1 cellular context compared by ENCODE assay signal in the genomic region with DNA sequence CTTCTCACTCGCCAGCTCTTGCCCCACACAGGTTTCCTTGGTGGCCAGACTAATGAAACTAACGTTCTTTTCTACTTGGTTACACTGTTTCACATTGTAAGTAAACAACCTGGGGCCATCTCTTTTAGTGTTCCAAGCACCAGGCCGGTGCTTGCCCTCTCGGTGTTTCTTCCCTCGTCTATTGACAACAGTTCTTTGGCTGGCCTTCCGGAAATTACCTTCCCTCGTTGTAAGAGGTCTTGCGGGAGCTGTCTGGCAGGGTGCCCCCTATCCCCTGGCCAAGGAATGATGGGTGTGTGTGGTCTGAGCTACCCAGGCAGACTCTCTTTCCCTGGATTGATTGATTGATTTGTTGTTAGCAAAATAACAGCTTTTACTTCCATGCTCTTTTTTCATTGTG.
A peak's percentile ranks its signal among the peaks of the same experiment; 100 is the strongest.
TF ChIP-seq lines count a peak whose summit lies in the region.

No MANE protein-coding gene starts in this region.

TF ChIP-seq in H1, 55 proteins besides CTCF, POLR2A, EP300 and RAD21:
- TF ChIP-seq, protein P1, sequence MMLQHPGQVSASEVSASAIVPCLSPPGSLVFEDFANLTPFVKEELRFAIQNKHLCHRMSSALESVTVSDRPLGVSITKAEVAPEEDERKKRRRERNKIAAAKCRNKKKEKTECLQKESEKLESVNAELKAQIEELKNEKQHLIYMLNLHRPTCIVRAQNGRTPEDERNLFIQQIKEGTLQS (IDR thresholded peaks at IDR 0.05; ENCODE audit: insufficient read depth, low read depth, low read length): no peak
- TF ChIP-seq CREB1 (IDR thresholded peaks at IDR 0.05) (no peak), POLR2AphosphoS5 (IDR thresholded peaks at IDR 0.05; ENCODE audit: low read depth, low read length) (no peak), CHD1 (IDR thresholded peaks at IDR 0.05; ENCODE audit: low read depth, low read length) (no peak), EZH2 (IDR thresholded peaks at IDR 0.05; ENCODE audit: low read depth, low read length, severe bottlenecking) (no peak), PHF8 (conservative IDR thresholded peaks at IDR 0.05; ENCODE audit: low read depth, low read length) (no peak), NANOG (IDR thresholded peaks at IDR 0.05; ENCODE audit: insufficient read depth, low read depth, low read length, poor library complexity, severe bottlenecking) (no peak), BACH1 (IDR thresholded peaks at IDR 0.05; ENCODE audit: low read length) (no peak)
- TF ChIP-seq, protein P2, sequence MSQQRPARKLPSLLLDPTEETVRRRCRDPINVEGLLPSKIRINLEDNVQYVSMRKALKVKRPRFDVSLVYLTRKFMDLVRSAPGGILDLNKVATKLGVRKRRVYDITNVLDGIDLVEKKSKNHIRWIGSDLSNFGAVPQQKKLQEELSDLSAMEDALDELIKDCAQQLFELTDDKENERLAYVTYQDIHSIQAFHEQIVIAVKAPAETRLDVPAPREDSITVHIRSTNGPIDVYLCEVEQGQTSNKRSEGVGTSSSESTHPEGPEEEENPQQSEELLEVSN (IDR thresholded peaks at IDR 0.05): 0 out of 2 replicates have a peak, but pooled peaks have one; percentile 30
- TF ChIP-seq, protein P3, sequence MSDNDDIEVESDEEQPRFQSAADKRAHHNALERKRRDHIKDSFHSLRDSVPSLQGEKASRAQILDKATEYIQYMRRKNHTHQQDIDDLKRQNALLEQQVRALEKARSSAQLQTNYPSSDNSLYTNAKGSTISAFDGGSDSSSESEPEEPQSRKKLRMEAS (IDR thresholded peaks at IDR 0.05): peak; percentile 51; the same call in 1 of the 2 replicates
